Comparison of ENCODE assay signal across 9 cellular contexts in genomic region chr13:110250258-110250891, GRCh38. TPM values are rescaled to one million over a fixed set of nuclear protein-coding genes. Genes with fewer than 3 reads are reported as not detected.
DNase-seq lines count a peak whose midpoint lies in the region; ATAC-seq and TF ChIP-seq lines count a peak whose summit lies in the region.
"Had no signal": no experiment of that assay in that cellular context is flagged by ENCODE, and none has a peak within 500 bp of the region (broad histone marks: within the 10 kb centered on the region; RNA-seq: fewer than 3 reads in every experiment).

No MANE protein-coding gene starts in this region.

- DNase-seq in LHCN-M2 (ENCODE audit: low read depth) (peak; percentile 81), coronary artery (ENCODE audit: low spot score) (peak; percentile 90), lower leg skin (ENCODE audit: low spot score in 2 of 2) (peak; percentile 58 to 90), stromal cell of bone marrow (ENCODE audit: low read depth) (peak; percentile 86), putamen (ENCODE audit: low spot score) (no peak), NCI-H345 (lab: John Stamatoyannopoulos, UW) (no peak), C1 segment of cervical spinal cord (lab: John Stamatoyannopoulos, UW) (no peak)
- DNase-seq: NCI-H1092 had no signal

- TF ChIP-seq CTCF in coronary artery (IDR thresholded peaks at IDR 0.05) (no peak), lower leg skin (IDR thresholded peaks at IDR 0.05) (no peak)

- H3K27ac ChIP-seq in coronary artery, result peak overlapping the region; percentile 94 to 96

- no peak for ATAC-seq in GM21526 (IDR thresholded peaks at IDR 0.05; ENCODE audit: low FRiP score, unreplicated experiment)

- H3K4me3 ChIP-seq in coronary artery, result peak overlapping the region; percentile 46
- H3K4me3 ChIP-seq in lower leg skin (ENCODE audit: low read depth, poor library complexity, severe bottlenecking), result no peak overlapping the region

- intact Hi-C loops in lower leg skin (cut with DNase I; ENCODE audit: low total_unique reads), result no loop called here

- 53 to 67% methylated on average over 10 of the region's 10 CpGs for WGBS in lower leg skin, 2 donors

- TF ChIP-seq POLR2A in lower leg skin (IDR thresholded peaks at IDR 0.05), result no peak

RNA-seq across cellular contexts. Expression of gene COL4A1, which starts 56.6 kb away (rescaled TPM):
- 63.0 and 68.5 TPM in 2 replicates for total RNA-seq in LHCN-M2 (2014; rRNA removed)
- polyA plus RNA-seq in LHCN-M2 (2012), result 39.7 TPM
- total RNA-seq in lower leg skin, result 100 to 1,000 TPM in 1 of 4 donors, 10 to 100 TPM in 3; 41.0 to 105 (median 56.7) TPM

RNA-seq across cellular contexts. Expression of gene COL4A2, which starts 56.7 kb away (rescaled TPM):
- total RNA-seq in LHCN-M2 (2014; rRNA removed) (67.4 and 77.5 TPM in 2 replicates), lower leg skin (100 to 1,000 TPM in 1 of 4 donors, 10 to 100 TPM in 3; 40.8 to 119 (median 58.9) TPM)
- 63.5 TPM for polyA plus RNA-seq in LHCN-M2 (2012)

Comparison
In these comparisons a context has a peak if more than half of its experiments do, and no peak if none do; other contexts are left out.
1. DNase-seq: peak in LHCN-M2 (single experiment), coronary artery (single experiment), lower leg skin (2 of 2) and stromal cell of bone marrow (single experiment); none in putamen (single experiment), NCI-H345 (single experiment) and C1 segment of cervical spinal cord (0 of 14).